ENCODE assay signal across 8 cellular contexts in the genomic region with DNA sequence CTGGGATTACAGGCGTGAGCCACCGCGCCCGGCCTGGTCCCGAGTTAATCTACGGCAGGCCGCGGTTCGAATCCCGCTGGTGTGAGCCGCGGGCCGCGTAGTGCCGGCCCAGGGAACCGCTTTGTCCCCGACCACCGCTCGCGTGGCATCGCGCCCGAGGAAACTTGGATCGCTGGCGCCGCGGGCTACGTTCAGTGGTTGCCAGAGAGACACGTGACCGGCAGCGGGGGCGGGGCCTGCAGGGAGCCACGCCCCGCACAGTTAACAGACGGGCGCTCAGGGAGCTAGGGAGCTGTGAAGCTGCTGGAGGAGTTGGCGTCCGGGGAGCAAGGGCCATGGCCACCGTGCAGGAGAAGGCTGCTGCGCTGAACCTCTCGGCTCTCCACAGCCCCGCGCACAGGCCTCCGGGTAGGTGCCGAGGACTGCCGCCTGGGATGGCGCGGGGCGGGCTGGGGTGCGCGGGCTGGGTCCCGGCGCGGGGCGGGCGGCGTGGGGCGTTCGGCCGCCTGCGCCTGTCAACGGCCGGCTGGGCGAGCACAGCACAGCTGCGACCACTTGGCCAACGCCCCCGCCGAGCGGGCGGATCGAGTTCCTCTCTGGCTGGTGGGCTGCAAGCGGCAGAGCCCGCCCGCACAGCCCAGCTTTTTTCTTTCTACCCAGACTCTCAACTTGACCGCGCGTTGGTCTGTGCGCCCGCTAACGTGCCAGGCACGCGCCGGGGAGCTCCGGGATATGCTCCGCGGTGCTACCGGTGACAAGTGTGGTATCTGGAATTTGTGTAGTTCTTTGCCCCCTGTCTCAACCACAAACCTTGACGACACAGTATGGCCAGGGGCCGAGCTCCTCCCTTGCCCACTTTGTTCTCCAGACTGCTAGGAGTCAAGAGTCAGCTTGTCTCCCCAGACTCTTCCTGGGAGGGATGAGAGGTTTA. TPM values are rescaled to one million over a fixed set of nuclear protein-coding genes. Genes with fewer than 3 reads are reported as not detected.
DNase-seq lines count a peak whose midpoint lies in the region; ATAC-seq and TF ChIP-seq lines count a peak whose summit lies in the region.

DEPDC7 (plus strand) TSS at position 258 of the 931 bp plus-strand sequence; CDS start at position 336, 78 bp downstream.

- CTCF ChIA-PET in activated CD8-positive, alpha-beta T cell treated with anti-CD3 and anti-CD28 coated beads for 36 hours (lab: Charles Lee) = interaction anchor here (0.9 to 1.3 kb wide), 3 partner anchors 9 to 122 kb away, joined by 3 to 6 read pairs (median 3); no protein-coding TSS in a partner anchor

- peak; percentile 61 for ATAC-seq in HG03280 (IDR thresholded peaks at IDR 0.05; ENCODE audit: unreplicated experiment)
- peak; percentile 76 for ATAC-seq in activated CD8-positive, alpha-beta T cell treated with anti-CD3 and anti-CD28 coated beads for 36 hours

- peaks cover 7% of the 10 kb centered on the region for H3K27me3 ChIP-seq in effector memory CD4-positive, alpha-beta T cell (replicated peaks; ENCODE audit: control insufficient read depth, insufficient read depth, low read length, poor library complexity, severe bottlenecking)

- POLR2A ChIA-PET in activated CD8-positive, alpha-beta T cell treated with anti-CD3 and anti-CD28 coated beads for 36 hours (lab: Charles Lee) = interaction anchor here (0.8 to 1.4 kb wide), 4 partner anchors 15 to 122 kb away, joined by 3 to 6 read pairs (median 4); partner anchors contain the start of gene TCP11L1

- H3K36me3 ChIP-seq in effector memory CD4-positive, alpha-beta T cell (ENCODE audit: control insufficient read depth, insufficient read depth, low read length) = no peaks in the 10 kb centered on the region

- H3K9me3 Mint-ChIP-seq in activated CD8-positive, alpha-beta T cell treated with anti-CD3 and anti-CD28 coated beads for 36 hours = no peaks in the 10 kb centered on the region

- no peaks in the 10 kb centered on the region for H3K9me3 ChIP-seq in effector memory CD4-positive, alpha-beta T cell (ENCODE audit: control insufficient read depth, low read length)

- no peak for DNase-seq in AG09309 (ENCODE audit: low read depth)
- DNase-seq in NCI-H524 treated with DMSO at 0.1 percent for 48 hours (lab: John Stamatoyannopoulos, UW) = peak; percentile 47
- DNase-seq in activated CD8-positive, alpha-beta T cell treated with anti-CD3 and anti-CD28 coated beads for 36 hours = peak; percentile 92
- DNase-seq in effector memory CD4-positive, alpha-beta T cell = peak; percentile 46 to 65 (median 53)
- peak; percentile 95 for DNase-seq in medulla oblongata (ENCODE audit: extremely low spot score)
- DNase-seq in stimulated activated CD4-positive, alpha-beta T cell treated with anti-CD3 and anti-CD28 coated beads, TNF-alpha, amount 100 ng/mL, for 1 hour (ENCODE audit: low read depth in 3 of 3, low spot score in 1 of 3) = peak in 2 of 3 donors; percentile 54 to 76

- H3K27ac Mint-ChIP-seq in activated CD8-positive, alpha-beta T cell treated with anti-CD3 and anti-CD28 coated beads for 36 hours = peak within 1 kb of the TSS; percentile 52

- H3K4me3 ChIP-seq in AG09309 (ENCODE audit: control insufficient read depth, low read depth, low read length) = peak within 1 kb of the TSS; percentile 66
- H3K4me3 ChIP-seq in effector memory CD4-positive, alpha-beta T cell (ENCODE audit: insufficient read depth, low read depth, low read length, poor library complexity, severe bottlenecking) = peak within 1 kb of the TSS; percentile 59

- no peak within 1 kb of the TSS for H3K27ac ChIP-seq in effector memory CD4-positive, alpha-beta T cell (ENCODE audit: insufficient read depth, low read length, poor library complexity, severe bottlenecking)

- peaks cover 16% of the 10 kb centered on the region for H3K27me3 Mint-ChIP-seq in activated CD8-positive, alpha-beta T cell treated with anti-CD3 and anti-CD28 coated beads for 36 hours

- peaks cover 41% of the 10 kb centered on the region for H3K4me1 Mint-ChIP-seq in activated CD8-positive, alpha-beta T cell treated with anti-CD3 and anti-CD28 coated beads for 36 hours (ENCODE audit: low read depth)

- H3K36me3 Mint-ChIP-seq in activated CD8-positive, alpha-beta T cell treated with anti-CD3 and anti-CD28 coated beads for 36 hours (ENCODE audit: low read depth) = no peaks in the 10 kb centered on the region

- peak; percentile 66 for TF ChIP-seq POLR2A in GM19099 (IDR thresholded peaks at IDR 0.05; ENCODE audit: extremely low read depth, insufficient read length, low read depth)

- H3K4me3 Mint-ChIP-seq in activated CD8-positive, alpha-beta T cell treated with anti-CD3 and anti-CD28 coated beads for 36 hours = peak within 1 kb of the TSS; percentile 78

- intact Hi-C loops in activated CD8-positive, alpha-beta T cell treated with anti-CD3 and anti-CD28 coated beads for 36 hours (cut with micrococcal nuclease) = no loop called here

- H3K4me1 ChIP-seq in effector memory CD4-positive, alpha-beta T cell (ENCODE audit: control insufficient read depth, insufficient read depth, low read length, poor library complexity, severe bottlenecking) = peaks cover 7% of the 10 kb centered on the region

- no peak for TF ChIP-seq CTCF in AG09309 (IDR thresholded peaks at IDR 0.05; ENCODE audit: control insufficient read depth, insufficient read depth, low read depth, low read length, missing control alignments)
- no peak for TF ChIP-seq CTCF in activated CD8-positive, alpha-beta T cell treated with anti-CD3 and anti-CD28 coated beads for 36 hours (IDR thresholded peaks at IDR 0.05)

RNA-seq across cellular contexts. Expression of gene DEPDC7, which starts in this region (rescaled TPM):
- total RNA-seq in activated CD8-positive, alpha-beta T cell treated with anti-CD3 and anti-CD28 coated beads for 36 hours = 1 to 10 TPM; 2.8 to 3.0 TPM
